In genomic region chr9:95003694-95004451, GRCh38 we compare ENCODE assay signal across 1 cellular context.
TF ChIP-seq lines count a peak whose summit lies in the region.

No MANE protein-coding gene starts in this region.

TF ChIP-seq in HepG2, 621 proteins besides CTCF, POLR2A, EP300 and RAD21 (continued from another document and continues in another):
- TF ChIP-seq ZNF574 (CRISPR knock-in tag; IDR thresholded peaks at IDR 0.05) (peak; percentile 42; the same call in 1 of the 2 replicates), ZMAT3 (CRISPR knock-in tag; conservative IDR thresholded peaks at IDR 0.05) (peak; percentile 76; the same call in 1 of the 2 replicates), CBX5 (CRISPR knock-in tag; IDR thresholded peaks at IDR 0.05; ENCODE audit: borderline replicate concordance) (peak; percentile 63; the same call in 1 of the 2 replicates), POGZ (CRISPR knock-in tag; IDR thresholded peaks at IDR 0.05) (no peak), RXRA (CRISPR knock-in tag; IDR thresholded peaks at IDR 0.05) (no peak), ZNF563 (CRISPR knock-in tag; IDR thresholded peaks at IDR 0.05) (no peak), ZXDC (CRISPR knock-in tag; IDR thresholded peaks at IDR 0.05) (no peak), FOXM1 (CRISPR knock-in tag; IDR thresholded peaks at IDR 0.05) (no peak), ZNF879 (CRISPR knock-in tag; IDR thresholded peaks at IDR 0.05) (peak; percentile 71; the same call in 1 of the 2 replicates), ZNF18 (CRISPR knock-in tag; IDR thresholded peaks at IDR 0.05; ENCODE audit: insufficient replicate concordance) (peak; percentile 67), ZNF580 (CRISPR knock-in tag; IDR thresholded peaks at IDR 0.05; ENCODE audit: borderline replicate concordance, low read depth) (0 out of 2 replicates have a peak, but pooled peaks have one; percentile 10), YY1 (IDR thresholded peaks at IDR 0.05; ENCODE audit: insufficient read depth, insufficient replicate concordance, low read depth, low read length) (no peak), ZNF317 (CRISPR knock-in tag; IDR thresholded peaks at IDR 0.05) (0 out of 2 replicates have a peak, but pooled peaks have one; percentile 58), SAP130 (CRISPR knock-in tag; IDR thresholded peaks at IDR 0.05; ENCODE audit: low read depth) (peak; percentile 62), RFXANK (CRISPR knock-in tag; IDR thresholded peaks at IDR 0.05) (peak; percentile 31; the same call in 1 of the 2 replicates), THAP7 (CRISPR knock-in tag; IDR thresholded peaks at IDR 0.05) (peak; percentile 67; the same call in 1 of the 2 replicates), SP4 (CRISPR knock-in tag; IDR thresholded peaks at IDR 0.05) (no peak), ZNF770 (CRISPR knock-in tag; IDR thresholded peaks at IDR 0.05) (no peak), ZNF761 (CRISPR knock-in tag; conservative IDR thresholded peaks at IDR 0.05) (no peak), SOX6 (IDR thresholded peaks at IDR 0.05) (no peak), SOX6 (CRISPR knock-in tag; IDR thresholded peaks at IDR 0.05) (0 out of 2 replicates have a peak, but pooled peaks have one; percentile 50), CC2D1A (CRISPR knock-in tag; IDR thresholded peaks at IDR 0.05) (no peak), TERF1 (CRISPR knock-in tag; IDR thresholded peaks at IDR 0.05) (no peak), FOXO1 (CRISPR knock-in tag; IDR thresholded peaks at IDR 0.05) (0 out of 2 replicates have a peak, but pooled peaks have one; percentile 6), ZNF280D (CRISPR knock-in tag; IDR thresholded peaks at IDR 0.05) (no peak), MEF2D (CRISPR knock-in tag; IDR thresholded peaks at IDR 0.05) (no peak), MIER3 (CRISPR knock-in tag; IDR thresholded peaks at IDR 0.05; ENCODE audit: borderline replicate concordance) (no peak), TP53 (CRISPR knock-in tag; conservative IDR thresholded peaks at IDR 0.05) (no peak), ZNF205 (CRISPR knock-in tag; IDR thresholded peaks at IDR 0.05) (no peak), ZNF451 (CRISPR knock-in tag; IDR thresholded peaks at IDR 0.05) (no peak), ERF (CRISPR knock-in tag; IDR thresholded peaks at IDR 0.05) (0 out of 2 replicates have a peak, but pooled peaks have one; percentile 21), ZBTB49 (CRISPR knock-in tag; IDR thresholded peaks at IDR 0.05; ENCODE audit: borderline replicate concordance) (no peak), ZNF275 (CRISPR knock-in tag; IDR thresholded peaks at IDR 0.05; ENCODE audit: borderline replicate concordance) (0 out of 2 replicates have a peak, but pooled peaks have one; percentile 43), RCOR2 (CRISPR knock-in tag; IDR thresholded peaks at IDR 0.05) (0 out of 2 replicates have a peak, but pooled peaks have one; percentile 11), GLMP (CRISPR knock-in tag; IDR thresholded peaks at IDR 0.05; ENCODE audit: borderline replicate concordance) (no peak), ZGPAT (CRISPR knock-in tag; IDR thresholded peaks at IDR 0.05) (peak; percentile 74)
